10 cellular contexts compared by ENCODE assay signal in genomic region chr2:17749753-17750438, GRCh38. TPM values are rescaled to one million over a fixed set of nuclear protein-coding genes. Genes with fewer than 3 reads are reported as not detected.
A peak's percentile ranks its signal among the peaks of the same experiment; 100 is the strongest.
DNase-seq lines count a peak whose midpoint lies in the region; ATAC-seq, FAIRE-seq and TF ChIP-seq lines count a peak whose summit lies in the region.
"Had no signal": no experiment of that assay in that cellular context is flagged by ENCODE, and none has a peak within 500 bp of the region (broad histone marks: within the 10 kb centered on the region; RNA-seq: fewer than 3 reads in every experiment).

No MANE protein-coding gene starts in this region.

- CTCF ChIA-PET in CD4-positive, alpha-beta memory T cell (lab: Charles Lee; ENCODE audit: partially characterized antibody) = interaction anchor here (1.7 kb wide), 1 partner anchor 26 kb away, joined by 3 read pairs; no protein-coding TSS in a partner anchor

- no peak overlapping the region for H3K4me3 ChIP-seq in CD4-positive, alpha-beta memory T cell (ENCODE audit: low read length in 2 of 2)
- H3K4me3 ChIP-seq in Peyer's patch = no peak overlapping the region
- H3K4me3 ChIP-seq: neural progenitor cell had no signal

- no peaks in the 10 kb centered on the region for H3K27me3 Mint-ChIP-seq in CD4-positive, alpha-beta memory T cell
- no peaks in the 10 kb centered on the region for H3K27me3 Mint-ChIP-seq in T-helper 2 cell treated with Interferon-gamma antibody and Interleukin-4, amounts not matched to agents 5 μg/mL and 100 μg/mL, for 36 hours (ENCODE audit: low read depth)

- intact Hi-C loops in CD4-positive, alpha-beta memory T cell (cut with micrococcal nuclease) = no loop called here

- no peak for TF ChIP-seq CTCF in Peyer's patch (IDR thresholded peaks at IDR 0.05)

- H3K9me3 Mint-ChIP-seq in CD4-positive, alpha-beta memory T cell = no peaks in the 10 kb centered on the region
- H3K9me3 Mint-ChIP-seq in T-helper 2 cell treated with Interferon-gamma antibody and Interleukin-4, amounts not matched to agents 5 μg/mL and 100 μg/mL, for 36 hours = no peaks in the 10 kb centered on the region
- H3K9me3 Mint-ChIP-seq: neural progenitor cell had no signal

- no peak for DNase-seq in CD4-positive, alpha-beta memory T cell
- DNase-seq in GM19239 (ENCODE audit: insufficient read length, low spot score) = no peak
- no peak for DNase-seq in T-helper 2 cell treated with Interferon-gamma antibody and Interleukin-4, amounts not matched to agents 5 μg/mL and 100 μg/mL, for 36 hours (ENCODE audit: low spot score)
- no peak for DNase-seq in Peyer's patch
- DNase-seq in stimulated activated CD4-positive, alpha-beta T cell treated with anti-CD3 and anti-CD28 coated beads, Interleukin-4, amount 100 ng/mL, for 24 hours = no peak
- no peak for DNase-seq in NCI-H2227 (lab: John Stamatoyannopoulos, UW; ENCODE audit: unreplicated experiment)
- DNase-seq in foreskin melanocyte = no peak
- DNase-seq: NCI-H345 had no signal

- H3K27ac ChIP-seq in CD4-positive, alpha-beta memory T cell (ENCODE audit: low read depth, low read length) = no peak overlapping the region
- peak overlapping the region in 1 of 4 donors; percentile 52 for H3K27ac ChIP-seq in Peyer's patch
- H3K27ac ChIP-seq: neural progenitor cell had no signal

- no peaks in the 10 kb centered on the region for H3K36me3 ChIP-seq in CD4-positive, alpha-beta memory T cell (ENCODE audit: insufficient read depth, low read length)
- H3K36me3 ChIP-seq in Peyer's patch = peaks cover 0 to under 1% (median 0%) of the 10 kb centered on the region in 3 donors

- ATAC-seq in HG03025 (IDR thresholded peaks at IDR 0.05; ENCODE audit: low FRiP score, unreplicated experiment) = peak; percentile 17

- peak; percentile 66 for FAIRE-seq in GM19239 (lab: Jason Lieb, UNC)

- TF ChIP-seq POLR2A in Peyer's patch (IDR thresholded peaks at IDR 0.05) = no peak

- no peaks in the 10 kb centered on the region for H3K9me3 ChIP-seq in CD4-positive, alpha-beta memory T cell (ENCODE audit: control insufficient read depth in 1 of 2, low read length in 2 of 2)
- no peaks in the 10 kb centered on the region for H3K9me3 ChIP-seq in Peyer's patch

- H3K4me1 ChIP-seq in CD4-positive, alpha-beta memory T cell (ENCODE audit: insufficient read depth, low read length) = peaks cover 28% of the 10 kb centered on the region
- H3K4me1 ChIP-seq in Peyer's patch = peaks cover 0 to 16% (median 0%) of the 10 kb centered on the region in 4 donors

- H3K36me3 Mint-ChIP-seq in CD4-positive, alpha-beta memory T cell = peaks cover 2 to 12% of the 10 kb centered on the region in 2 donors
- H3K36me3 Mint-ChIP-seq in T-helper 2 cell treated with Interferon-gamma antibody and Interleukin-4, amounts not matched to agents 5 μg/mL and 100 μg/mL, for 36 hours (ENCODE audit: low read depth) = peaks cover 6% of the 10 kb centered on the region

- peak overlapping the region in 6 of 7 donors; percentile 3 to 90 (median 56) for H3K27ac Mint-ChIP-seq in CD4-positive, alpha-beta memory T cell
- H3K27ac Mint-ChIP-seq in T-helper 2 cell treated with Interferon-gamma antibody and Interleukin-4, amounts not matched to agents 5 μg/mL and 100 μg/mL, for 36 hours = peak overlapping the region; percentile 79
- H3K27ac Mint-ChIP-seq: neural progenitor cell had no signal

- H3K4me1 Mint-ChIP-seq in CD4-positive, alpha-beta memory T cell = peaks cover 17 to 31% (median 23%) of the 10 kb centered on the region in 4 donors
- H3K4me1 Mint-ChIP-seq in T-helper 2 cell treated with Interferon-gamma antibody and Interleukin-4, amounts not matched to agents 5 μg/mL and 100 μg/mL, for 36 hours (ENCODE audit: low read depth) = peaks cover 23% of the 10 kb centered on the region

- no peaks in the 10 kb centered on the region for H3K27me3 ChIP-seq in CD4-positive, alpha-beta memory T cell (ENCODE audit: insufficient read depth, low read length)
- H3K27me3 ChIP-seq in Peyer's patch = no peaks in the 10 kb centered on the region
- H3K27me3 ChIP-seq: neural progenitor cell had no signal

- POLR2A ChIA-PET in CD4-positive, alpha-beta memory T cell (lab: Charles Lee; ENCODE audit: partially characterized antibody) = no interaction called here

- H3K4me3 Mint-ChIP-seq in CD4-positive, alpha-beta memory T cell = peak overlapping the region in 4 of 8 donors; percentile 12 to 33 (median 22)
- H3K4me3 Mint-ChIP-seq in T-helper 2 cell treated with Interferon-gamma antibody and Interleukin-4, amounts not matched to agents 5 μg/mL and 100 μg/mL, for 36 hours = peak overlapping the region; percentile 51
- H3K4me3 Mint-ChIP-seq: neural progenitor cell had no signal

RNA-seq across cellular contexts. Expression of gene SMC6, which starts 3.7 kb away (rescaled TPM):
- total RNA-seq in CD4-positive, alpha-beta memory T cell = 10 to 100 TPM; 19.1 to 19.2 TPM
- polyA plus RNA-seq in CD4-positive, alpha-beta memory T cell = 10 to 100 TPM in 1 of 2 donors, 1 to 10 TPM in 1; 4.8 to 15.8 TPM
- total RNA-seq in Peyer's patch = 10 to 100 TPM; 31.0 to 53.6 (median 39.1) TPM

RNA-seq across cellular contexts. Expression of gene GEN1, which starts 4.0 kb away (rescaled TPM):
- total RNA-seq in CD4-positive, alpha-beta memory T cell = 1 to 10 TPM; 6.2 TPM
- polyA plus RNA-seq in CD4-positive, alpha-beta memory T cell = under 1 TPM; 0.22 to 0.65 TPM
- total RNA-seq in Peyer's patch = 10 to 100 TPM; 16.8 to 40.2 (median 22.2) TPM
